In genomic region chr9:137814436-137814835, GRCh38 we compare ENCODE assay signal across 34 cellular contexts.
DNase-seq lines count a peak whose midpoint lies in the region; ATAC-seq and TF ChIP-seq lines count a peak whose summit lies in the region.
"Had no signal": no experiment of that assay in that cellular context is flagged by ENCODE, and none has a peak within 500 bp of the region (broad histone marks: within the 10 kb centered on the region; RNA-seq: fewer than 3 reads in every experiment).

No MANE protein-coding gene starts in this region.

- TF ChIP-seq CTCF in CD4-positive, alpha-beta T cell (IDR thresholded peaks at IDR 0.05) = no peak
- TF ChIP-seq CTCF in GM13976 (IDR thresholded peaks at IDR 0.05; ENCODE audit: borderline replicate concordance, control extremely low read depth, extremely low read depth, insufficient read depth, missing control alignments) = no peak

- no peaks in the 10 kb centered on the region for H3F3A ChIP-seq in GM23248 (ENCODE audit: insufficient read depth)

- H2AFZ ChIP-seq in GM23248 = no peak overlapping the region
- H2AFZ ChIP-seq: GM23338, PC-9 had no signal

- no peaks in the 10 kb centered on the region for H3K4me1 ChIP-seq in naive thymus-derived CD4-positive, alpha-beta T cell (ENCODE audit: control insufficient read depth in 2 of 2, insufficient read depth in 2 of 2, low read length in 2 of 2)
- H3K4me1 ChIP-seq in GM23248 (ENCODE audit: insufficient read depth) = no peaks in the 10 kb centered on the region
- H3K4me1 ChIP-seq: heart left ventricle, psoas muscle, testis had no signal

- POLR2A ChIA-PET in CD4-positive, alpha-beta T cell (lab: Charles Lee) = no interaction called here
- POLR2A ChIA-PET in naive thymus-derived CD4-positive, alpha-beta T cell (lab: Charles Lee) = no interaction called here

- H3K4me2 ChIP-seq in GM23248 (ENCODE audit: unreplicated experiment) = no peak overlapping the region
- H3K4me2 ChIP-seq: GM23338, PC-9 had no signal

- CTCF ChIA-PET in CD4-positive, alpha-beta T cell (lab: Charles Lee) = no interaction called here
- CTCF ChIA-PET in naive thymus-derived CD4-positive, alpha-beta T cell (lab: Charles Lee) = no interaction called here

- intact Hi-C loops in activated CD4-positive, alpha-beta T cell treated with anti-CD3 and anti-CD28 coated beads, Interleukin-2, amount 10 ng/mL, durations not matched to agents 24 days and 14 days (cut with micrococcal nuclease) = no loop called here
- intact Hi-C loops in CD4-positive, alpha-beta T cell (cut with DNase I, micrococcal nuclease) = no loop called here
- intact Hi-C loops in naive thymus-derived CD4-positive, alpha-beta T cell (cut with micrococcal nuclease) = no loop called here

- peaks cover 49% of the 10 kb centered on the region for H3K36me3 Mint-ChIP-seq in activated CD4-positive, alpha-beta T cell treated with anti-CD3 and anti-CD28 coated beads, Interleukin-2, amount 10 ng/mL, durations not matched to agents 24 days and 14 days (ENCODE audit: low read depth)
- peaks cover 55% of the 10 kb centered on the region for H3K36me3 Mint-ChIP-seq in CD4-positive, alpha-beta T cell (ENCODE audit: low read depth)
- H3K36me3 Mint-ChIP-seq in activated naive CD8-positive, alpha-beta T cell treated with anti-CD3 and anti-CD28 coated beads, Interleukin-2, amount 50 U/mL, for 24 hours (ENCODE audit: low read depth) = peaks cover 33% of the 10 kb centered on the region
- H3K36me3 Mint-ChIP-seq in naive thymus-derived CD4-positive, alpha-beta T cell = peaks cover 3 to 58% (median 36%) of the 10 kb centered on the region in 5 donors

- DNase-seq in activated CD4-positive, alpha-beta T cell treated with anti-CD3 and anti-CD28 coated beads, Interleukin-2, amount 10 ng/mL, durations not matched to agents 24 days and 14 days = no peak
- DNase-seq in activated CD4-positive, alpha-beta T cell treated with anti-CD3 and anti-CD28 coated beads for 48 hours = no peak
- no peak for DNase-seq in CD4-positive, alpha-beta T cell
- no peak for DNase-seq in activated naive CD8-positive, alpha-beta T cell treated with anti-CD3 and anti-CD28 coated beads, Interleukin-2, amount 50 U/mL, for 24 hours
- no peak for DNase-seq in naive thymus-derived CD4-positive, alpha-beta T cell
- DNase-seq in GM13976 (ENCODE audit: low spot score) (no peak), SK-N-DZ (ENCODE audit: low spot score) (no peak), GM23248 (no peak)
- DNase-seq: activated CD4-positive, alpha-beta T cell treated with anti-CD3 and anti-CD28 coated beads, Interleukin-2, amount 10 ng/mL, durations not matched to agents 7 days and 5 days; activated naive CD4-positive, alpha-beta T cell treated with Interleukin-2 at 50 U/mL for 16 hours; brain microvascular endothelial cell; Calu3; foreskin melanocyte; heart left ventricle; KG1; kidney glomerular epithelial cell; midbrain; MM.1S; naive B cell; NCI-H2081; NCI-H2227 treated with DMSO at 0.1 percent for 48 hours; NCI-H526 treated with DMSO at 0.1 percent for 48 hours; NK-92 treated with Interleukin-12 subunit alpha and Interleukin-12 subunit beta, amount 100 ng/mL, for 24 hours; occipital lobe; PC-9; psoas muscle; SHP77; stimulated activated naive CD4-positive, alpha-beta T cell; T-helper 9 cell; testis had no signal

- no peak overlapping the region for H3K9ac ChIP-seq in GM23248

- in situ Hi-C loops in GM13976 (cut with MboI; ENCODE audit: low sequenced_read_pairs, unreplicated experiment) = no loop called here
- in situ Hi-C loops in GM23248 (cut with MboI) = no loop called here

- no peak overlapping the region for H3K4me3 ChIP-seq in naive thymus-derived CD4-positive, alpha-beta T cell (ENCODE audit: low read length)
- no peak overlapping the region for H3K4me3 ChIP-seq in GM23248
- H3K4me3 ChIP-seq: dorsolateral prefrontal cortex, GM23338, heart left ventricle, PC-9, psoas muscle, testis had no signal

- no peaks in the 10 kb centered on the region for H3K9me3 ChIP-seq in CD4-positive, alpha-beta T cell (ENCODE audit: control insufficient read depth, low read length)
- no peaks in the 10 kb centered on the region for H3K9me3 ChIP-seq in naive thymus-derived CD4-positive, alpha-beta T cell (ENCODE audit: control insufficient read depth in 2 of 3, low read length in 3 of 3)
- no peaks in the 10 kb centered on the region for H3K9me3 ChIP-seq in GM23248 (ENCODE audit: low read depth)
- H3K9me3 ChIP-seq: psoas muscle, testis had no signal

- peak overlapping the region; percentile 20 for H3K27ac Mint-ChIP-seq in activated CD4-positive, alpha-beta T cell treated with anti-CD3 and anti-CD28 coated beads, Interleukin-2, amount 10 ng/mL, durations not matched to agents 24 days and 14 days
- H3K27ac Mint-ChIP-seq in CD4-positive, alpha-beta T cell = peak overlapping the region; percentile 33
- peak overlapping the region; percentile 52 for H3K27ac Mint-ChIP-seq in activated naive CD8-positive, alpha-beta T cell treated with anti-CD3 and anti-CD28 coated beads, Interleukin-2, amount 50 U/mL, for 24 hours
- H3K27ac Mint-ChIP-seq in naive thymus-derived CD4-positive, alpha-beta T cell = peak overlapping the region in 5 of 9 donors; percentile 32 to 58 (median 42)
- H3K27ac Mint-ChIP-seq: activated CD4-positive, alpha-beta T cell treated with anti-CD3 and anti-CD28 coated beads, Interleukin-2, amount 10 ng/mL, durations not matched to agents 7 days and 5 days; GM23338 had no signal

- H3K4me3 Mint-ChIP-seq in activated CD4-positive, alpha-beta T cell treated with anti-CD3 and anti-CD28 coated beads, Interleukin-2, amount 10 ng/mL, durations not matched to agents 24 days and 14 days = no peak overlapping the region
- no peak overlapping the region for H3K4me3 Mint-ChIP-seq in CD4-positive, alpha-beta T cell
- H3K4me3 Mint-ChIP-seq in activated naive CD8-positive, alpha-beta T cell treated with anti-CD3 and anti-CD28 coated beads, Interleukin-2, amount 50 U/mL, for 24 hours = no peak overlapping the region
- no peak overlapping the region for H3K4me3 Mint-ChIP-seq in naive thymus-derived CD4-positive, alpha-beta T cell
- H3K4me3 Mint-ChIP-seq: activated CD4-positive, alpha-beta T cell treated with anti-CD3 and anti-CD28 coated beads, Interleukin-2, amount 10 ng/mL, durations not matched to agents 7 days and 5 days; CD14-positive monocyte; GM23338 had no signal

- no peaks in the 10 kb centered on the region for H4K20me1 ChIP-seq in GM23248 (ENCODE audit: insufficient read depth)

- ATAC-seq in CD4-positive, alpha-beta T cell (ENCODE audit: poor library complexity) = no peak
- no peak for ATAC-seq in activated naive CD8-positive, alpha-beta T cell treated with anti-CD3 and anti-CD28 coated beads, Interleukin-2, amount 50 U/mL, for 24 hours
- ATAC-seq in naive thymus-derived CD4-positive, alpha-beta T cell = no peak
- ATAC-seq: GM23338, heart left ventricle, psoas muscle had no signal

- 95 to 98% methylated on average over 21 to 23 of the region's 23 CpGs for WGBS in GM23248 (ENCODE audit: low coverage in 1 of 2, low lambda C conversion rate in 2 of 2, missing lambda C conversion rate in 2 of 2), 2 experiments

- H3K4me1 Mint-ChIP-seq in activated CD4-positive, alpha-beta T cell treated with anti-CD3 and anti-CD28 coated beads, Interleukin-2, amount 10 ng/mL, durations not matched to agents 24 days and 14 days = no peaks in the 10 kb centered on the region
- H3K4me1 Mint-ChIP-seq in CD4-positive, alpha-beta T cell (ENCODE audit: low read depth) = no peaks in the 10 kb centered on the region
- no peaks in the 10 kb centered on the region for H3K4me1 Mint-ChIP-seq in activated naive CD8-positive, alpha-beta T cell treated with anti-CD3 and anti-CD28 coated beads, Interleukin-2, amount 50 U/mL, for 24 hours
- no peaks in the 10 kb centered on the region for H3K4me1 Mint-ChIP-seq in naive thymus-derived CD4-positive, alpha-beta T cell
- H3K4me1 Mint-ChIP-seq: activated CD4-positive, alpha-beta T cell treated with anti-CD3 and anti-CD28 coated beads, Interleukin-2, amount 10 ng/mL, durations not matched to agents 7 days and 5 days; CD14-positive monocyte; GM23338 had no signal

- no peaks in the 10 kb centered on the region for H3K9me2 ChIP-seq in GM23248 (ENCODE audit: insufficient read depth)

- no peaks in the 10 kb centered on the region for H3K9me3 Mint-ChIP-seq in activated CD4-positive, alpha-beta T cell treated with anti-CD3 and anti-CD28 coated beads, Interleukin-2, amount 10 ng/mL, durations not matched to agents 24 days and 14 days
- no peaks in the 10 kb centered on the region for H3K9me3 Mint-ChIP-seq in CD4-positive, alpha-beta T cell
- H3K9me3 Mint-ChIP-seq in activated naive CD8-positive, alpha-beta T cell treated with anti-CD3 and anti-CD28 coated beads, Interleukin-2, amount 50 U/mL, for 24 hours = no peaks in the 10 kb centered on the region
- H3K9me3 Mint-ChIP-seq in naive thymus-derived CD4-positive, alpha-beta T cell = peaks cover 0 to 3% (median 0%) of the 10 kb centered on the region in 11 donors
- H3K9me3 Mint-ChIP-seq: activated CD4-positive, alpha-beta T cell treated with anti-CD3 and anti-CD28 coated beads, Interleukin-2, amount 10 ng/mL, durations not matched to agents 7 days and 5 days had no signal

- no peak overlapping the region for H3K27ac ChIP-seq in CD4-positive, alpha-beta T cell (ENCODE audit: low read depth, low read length)
- H3K27ac ChIP-seq in naive thymus-derived CD4-positive, alpha-beta T cell (ENCODE audit: low read depth, low read length) = no peak overlapping the region
- no peak overlapping the region for H3K27ac ChIP-seq in GM23248
- H3K27ac ChIP-seq: brain microvascular endothelial cell, heart left ventricle, PC-9, psoas muscle, testis, VCaP had no signal

- H3K27me3 Mint-ChIP-seq in activated CD4-positive, alpha-beta T cell treated with anti-CD3 and anti-CD28 coated beads, Interleukin-2, amount 10 ng/mL, durations not matched to agents 24 days and 14 days = no peaks in the 10 kb centered on the region
- H3K27me3 Mint-ChIP-seq in CD4-positive, alpha-beta T cell = no peaks in the 10 kb centered on the region
- H3K27me3 Mint-ChIP-seq in activated naive CD8-positive, alpha-beta T cell treated with anti-CD3 and anti-CD28 coated beads, Interleukin-2, amount 50 U/mL, for 24 hours = no peaks in the 10 kb centered on the region
- H3K27me3 Mint-ChIP-seq in naive thymus-derived CD4-positive, alpha-beta T cell = no peaks in the 10 kb centered on the region
- H3K27me3 Mint-ChIP-seq: activated CD4-positive, alpha-beta T cell treated with anti-CD3 and anti-CD28 coated beads, Interleukin-2, amount 10 ng/mL, durations not matched to agents 7 days and 5 days; naive B cell had no signal

- peaks cover 6 to 76% (median 33%) of the 10 kb centered on the region in 3 experiments for H3K36me3 ChIP-seq in naive thymus-derived CD4-positive, alpha-beta T cell (ENCODE audit: control insufficient read depth in 2 of 3, insufficient read depth in 3 of 3, low read length in 3 of 3)
- H3K36me3 ChIP-seq in GM23248 (ENCODE audit: low read depth) = no peaks in the 10 kb centered on the region; the same call in 1 of the 2 replicates

- no peaks in the 10 kb centered on the region for H3K79me2 ChIP-seq in GM23248 (ENCODE audit: insufficient read depth)

- H3K27me3 ChIP-seq in CD4-positive, alpha-beta T cell (ENCODE audit: control insufficient read depth, insufficient read depth, low read length) = no peaks in the 10 kb centered on the region
- no peaks in the 10 kb centered on the region for H3K27me3 ChIP-seq in naive thymus-derived CD4-positive, alpha-beta T cell (ENCODE audit: control insufficient read depth in 2 of 2, insufficient read depth in 2 of 2, low read length in 2 of 2)
- H3K27me3 ChIP-seq in GM23248 (replicated peaks; ENCODE audit: insufficient read depth) = no peaks in the 10 kb centered on the region
- H3K27me3 ChIP-seq: brain microvascular endothelial cell, dorsolateral prefrontal cortex, heart left ventricle, testis had no signal
